Comparison of ENCODE assay signal across 33 cellular contexts in the genomic region with DNA sequence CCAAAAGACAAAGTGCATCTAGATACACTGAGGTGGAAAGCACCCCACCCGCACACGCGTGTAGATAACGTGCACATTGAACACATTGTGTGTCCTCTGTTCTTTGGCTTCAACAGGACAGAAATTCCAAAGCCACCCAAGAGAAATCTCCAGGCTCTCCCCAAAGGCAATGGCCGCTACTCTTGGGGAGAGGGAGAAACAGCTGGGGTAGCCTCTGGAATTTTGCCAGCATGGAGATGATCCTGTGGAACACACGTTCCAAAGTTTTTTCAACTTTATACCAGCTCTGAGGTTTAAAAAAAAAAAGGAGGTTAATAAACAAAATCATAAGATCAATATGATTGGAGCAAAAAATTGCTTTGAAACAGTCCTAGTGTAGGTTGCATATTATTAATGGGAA.
"Had no signal": no experiment of that assay in that cellular context is flagged by ENCODE, and none has a peak within 500 bp of the region (broad histone marks: within the 10 kb centered on the region; RNA-seq: fewer than 3 reads in every experiment).

No MANE protein-coding gene starts in this region.

- H3K4me3 ChIP-seq: MG63 had no signal

- H3K27me3 ChIP-seq: MG63 had no signal

- DNase-seq: Karpas-422, Kasumi-1, MG63, MM.1S, NCI-H1048, NCI-H1092, NCI-H1092 treated with DMSO at 0.1 percent for 48 hours, NCI-H1105, NCI-H1105 treated with DMSO at 0.1 percent for 48 hours, NCI-H1417, NCI-H1417 treated with DMSO at 0.1 percent for 48 hours, NCI-H1436, NCI-H1436 treated with DMSO at 0.1 percent for 48 hours, NCI-H146, NCI-H1694, NCI-H1694 treated with DMSO at 0.1 percent for 48 hours, NCI-H187, NCI-H187 treated with DMSO at 0.1 percent for 48 hours, NCI-H1930, NCI-H2029, NCI-H2029 treated with DMSO at 0.1 percent for 48 hours, NCI-H2081, NCI-H2081 treated with DMSO at 0.1 percent for 48 hours, NCI-H2107, NCI-H2171, NCI-H2171 treated with DMSO at 0.1 percent for 48 hours, NCI-H2227 treated with DMSO at 0.1 percent for 48 hours, NCI-H226, NCI-H345, NCI-H446, NCI-H446 treated with DMSO at 0.1 percent for 48 hours, NCI-H510A, NCI-H510A treated with DMSO at 0.1 percent for 48 hours had no signal
